ENCODE assay signal across 9 cellular contexts in genomic region chr11:66619080-66619554, GRCh38. TPM values are rescaled to one million over a fixed set of nuclear protein-coding genes. Genes with fewer than 3 reads are reported as not detected.
DNase-seq lines count a peak whose midpoint lies in the region; ATAC-seq lines count a peak whose summit lies in the region.
"Had no signal": no experiment of that assay in that cellular context is flagged by ENCODE, and none has a peak within 500 bp of the region (broad histone marks: within the 10 kb centered on the region; RNA-seq: fewer than 3 reads in every experiment).

No MANE protein-coding gene starts in this region.

- DNase-seq in NCI-H748 (lab: John Stamatoyannopoulos, UW; ENCODE audit: unreplicated experiment): peak; percentile 21
- DNase-seq in NCI-H748 treated with DMSO at 0.1 percent for 48 hours (lab: John Stamatoyannopoulos, UW): no peak
- DNase-seq in RPMI7951 (ENCODE audit: low read depth): peak; percentile 45
- peak in 2 of 3 donors; percentile 30 to 41 for DNase-seq in effector memory CD4-positive, alpha-beta T cell
- DNase-seq in stimulated activated CD4-positive, alpha-beta T cell treated with anti-CD3 and anti-CD28 coated beads, Interleukin-4, amount 100 ng/mL, for 1 hour: no peak

- peak overlapping the region; percentile 77 for H3K4me3 ChIP-seq in effector memory CD4-positive, alpha-beta T cell (ENCODE audit: insufficient read depth, low read depth, low read length, poor library complexity, severe bottlenecking)
- peak overlapping the region; percentile 86 to 91 for H3K4me3 ChIP-seq in muscle layer of duodenum (ENCODE audit: low read depth in 1 of 2, low read length in 2 of 2)

- H3K27me3 ChIP-seq in effector memory CD4-positive, alpha-beta T cell (replicated peaks; ENCODE audit: control insufficient read depth, insufficient read depth, low read length, poor library complexity, severe bottlenecking): no peaks in the 10 kb centered on the region
- H3K27me3 ChIP-seq in muscle layer of duodenum (ENCODE audit: low read depth, low read length): no peaks in the 10 kb centered on the region

- H3K36me3 ChIP-seq in effector memory CD4-positive, alpha-beta T cell (ENCODE audit: control insufficient read depth, insufficient read depth, low read length): peaks cover 16% of the 10 kb centered on the region
- peaks cover under 1 to 4% of the 10 kb centered on the region in 2 donors for H3K36me3 ChIP-seq in muscle layer of duodenum (ENCODE audit: control insufficient read depth in 1 of 2, insufficient read depth in 2 of 2, low read length in 2 of 2)

- no peaks in the 10 kb centered on the region for H3K9me3 ChIP-seq in effector memory CD4-positive, alpha-beta T cell (ENCODE audit: control insufficient read depth, low read length)
- no peaks in the 10 kb centered on the region for H3K9me3 ChIP-seq in muscle layer of duodenum (ENCODE audit: control insufficient read depth in 1 of 2, low read length in 2 of 2)

- no peak for ATAC-seq in GM19463 (IDR thresholded peaks at IDR 0.05; ENCODE audit: unreplicated experiment)
- ATAC-seq in GM18502 (IDR thresholded peaks at IDR 0.05; ENCODE audit: poor library complexity, unreplicated experiment): no peak

- peak overlapping the region; percentile 98 for H3K27ac ChIP-seq in effector memory CD4-positive, alpha-beta T cell (ENCODE audit: insufficient read depth, low read length, poor library complexity, severe bottlenecking)
- H3K27ac ChIP-seq in muscle layer of duodenum (ENCODE audit: low read length): peak overlapping the region; percentile 84

- H3K4me1 ChIP-seq in effector memory CD4-positive, alpha-beta T cell (ENCODE audit: control insufficient read depth, insufficient read depth, low read length, poor library complexity, severe bottlenecking): peaks cover 54% of the 10 kb centered on the region
- peaks cover 16 to 57% of the 10 kb centered on the region in 2 donors for H3K4me1 ChIP-seq in muscle layer of duodenum (ENCODE audit: control insufficient read depth in 1 of 2, insufficient read depth in 2 of 2, low read length in 2 of 2)

RNA-seq across cellular contexts. Expression of gene RBM14, which starts 2.7 kb away (rescaled TPM):
- 32.8 and 34.1 TPM in 2 replicates for total RNA-seq in RPMI7951 (2014; rRNA removed; shearing (Covaris generic))

RNA-seq across cellular contexts. Expression of gene RBM4, which starts 19.4 kb away (rescaled TPM):
- 126 and 138 TPM in 2 replicates for total RNA-seq in RPMI7951 (2014; rRNA removed; shearing (Covaris generic))

RNA-seq across cellular contexts. Expression of gene CCS, which starts 26.1 kb away (rescaled TPM):
- total RNA-seq in RPMI7951 (2014; rRNA removed; shearing (Covaris generic)): 28.5 and 33.3 TPM in 2 replicates

RNA-seq across cellular contexts. Expression of gene CCDC87, which starts 26.3 kb away (rescaled TPM):
- total RNA-seq in RPMI7951 (2014; rRNA removed; shearing (Covaris generic)): 0.10 and 0.84 TPM in 2 replicates
- total RNA-seq: Daoy had no signal

RNA-seq across cellular contexts. Expression of gene CTSF, which starts 50.7 kb away (rescaled TPM):
- total RNA-seq in RPMI7951 (2014; rRNA removed; shearing (Covaris generic)): 26.3 and 27.5 TPM in 2 replicates

Comparison
In these comparisons a context has a peak if more than half of its experiments do, and no peak if none do; other contexts are left out.
1. DNase-seq: peak in NCI-H748 (single experiment), RPMI7951 (single experiment) and effector memory CD4-positive, alpha-beta T cell (2 of 3); none in NCI-H748 treated with DMSO at 0.1 percent for 48 hours (single experiment) and stimulated activated CD4-positive, alpha-beta T cell treated with anti-CD3 and anti-CD28 coated beads, Interleukin-4, amount 100 ng/mL, for 1 hour (single experiment).